Comparison of ENCODE assay signal across 1 cellular context in genomic region chr3:44468572-44469520, GRCh38.
TF ChIP-seq lines count a peak whose summit lies in the region.

No MANE protein-coding gene starts in this region.

TF ChIP-seq in WTC11, 78 proteins besides CTCF, POLR2A, EP300 and RAD21 (continued from another document):
- TF ChIP-seq, protein P1, sequence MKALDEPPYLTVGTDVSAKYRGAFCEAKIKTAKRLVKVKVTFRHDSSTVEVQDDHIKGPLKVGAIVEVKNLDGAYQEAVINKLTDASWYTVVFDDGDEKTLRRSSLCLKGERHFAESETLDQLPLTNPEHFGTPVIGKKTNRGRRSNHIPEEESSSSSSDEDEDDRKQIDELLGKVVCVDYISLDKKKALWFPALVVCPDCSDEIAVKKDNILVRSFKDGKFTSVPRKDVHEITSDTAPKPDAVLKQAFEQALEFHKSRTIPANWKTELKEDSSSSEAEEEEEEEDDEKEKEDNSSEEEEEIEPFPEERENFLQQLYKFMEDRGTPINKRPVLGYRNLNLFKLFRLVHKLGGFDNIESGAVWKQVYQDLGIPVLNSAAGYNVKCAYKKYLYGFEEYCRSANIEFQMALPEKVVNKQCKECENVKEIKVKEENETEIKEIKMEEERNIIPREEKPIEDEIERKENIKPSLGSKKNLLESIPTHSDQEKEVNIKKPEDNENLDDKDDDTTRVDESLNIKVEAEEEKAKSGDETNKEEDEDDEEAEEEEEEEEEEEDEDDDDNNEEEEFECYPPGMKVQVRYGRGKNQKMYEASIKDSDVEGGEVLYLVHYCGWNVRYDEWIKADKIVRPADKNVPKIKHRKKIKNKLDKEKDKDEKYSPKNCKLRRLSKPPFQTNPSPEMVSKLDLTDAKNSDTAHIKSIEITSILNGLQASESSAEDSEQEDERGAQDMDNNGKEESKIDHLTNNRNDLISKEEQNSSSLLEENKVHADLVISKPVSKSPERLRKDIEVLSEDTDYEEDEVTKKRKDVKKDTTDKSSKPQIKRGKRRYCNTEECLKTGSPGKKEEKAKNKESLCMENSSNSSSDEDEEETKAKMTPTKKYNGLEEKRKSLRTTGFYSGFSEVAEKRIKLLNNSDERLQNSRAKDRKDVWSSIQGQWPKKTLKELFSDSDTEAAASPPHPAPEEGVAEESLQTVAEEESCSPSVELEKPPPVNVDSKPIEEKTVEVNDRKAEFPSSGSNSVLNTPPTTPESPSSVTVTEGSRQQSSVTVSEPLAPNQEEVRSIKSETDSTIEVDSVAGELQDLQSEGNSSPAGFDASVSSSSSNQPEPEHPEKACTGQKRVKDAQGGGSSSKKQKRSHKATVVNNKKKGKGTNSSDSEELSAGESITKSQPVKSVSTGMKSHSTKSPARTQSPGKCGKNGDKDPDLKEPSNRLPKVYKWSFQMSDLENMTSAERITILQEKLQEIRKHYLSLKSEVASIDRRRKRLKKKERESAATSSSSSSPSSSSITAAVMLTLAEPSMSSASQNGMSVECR (CRISPR knock-in tag; IDR thresholded peaks at IDR 0.05; ENCODE audit: borderline replicate concordance): no peak
- TF ChIP-seq CDX4 (CRISPR knock-in tag; IDR thresholded peaks at IDR 0.05; ENCODE audit: borderline replicate concordance) (no peak), ATF2 (CRISPR knock-in tag; IDR thresholded peaks at IDR 0.05; ENCODE audit: borderline replicate concordance, low read depth) (no peak), ESRRA (CRISPR knock-in tag; IDR thresholded peaks at IDR 0.05; ENCODE audit: borderline replicate concordance) (no peak), JUN (CRISPR knock-in tag; IDR thresholded peaks at IDR 0.05) (no peak), EMX1 (CRISPR knock-in tag; IDR thresholded peaks at IDR 0.05) (no peak), CBFB (CRISPR knock-in tag; IDR thresholded peaks at IDR 0.05; ENCODE audit: low read depth) (no peak), ATF1 (CRISPR knock-in tag; IDR thresholded peaks at IDR 0.05) (no peak), SOX15 (CRISPR knock-in tag; IDR thresholded peaks at IDR 0.05) (no peak), RORB (CRISPR knock-in tag; IDR thresholded peaks at IDR 0.05) (no peak)
TF ChIP-seq in WTC11: peak in this region for 0.
